Comparison of ENCODE assay signal across 8 cellular contexts in genomic region chr3:165195628-165196576, GRCh38. TPM values are rescaled to one million over a fixed set of nuclear protein-coding genes. Genes with fewer than 3 reads are reported as not detected.
DNase-seq lines count a peak whose midpoint lies in the region; ATAC-seq and TF ChIP-seq lines count a peak whose summit lies in the region.

TSS of gene SLITRK3 (minus strand) at chr3:165196384. CDS start at chr3:165190830, 5,554 bp downstream.

- no peaks in the 10 kb centered on the region for H3K4me1 ChIP-seq in endodermal cell (ENCODE audit: control insufficient read depth, insufficient read depth, low read length)

- TF ChIP-seq CTCF in AG09309 (IDR thresholded peaks at IDR 0.05; ENCODE audit: control insufficient read depth, insufficient read depth, low read depth, low read length, missing control alignments) (no peak), LNCaP clone FGC (IDR thresholded peaks at IDR 0.05; ENCODE audit: control insufficient read depth, extremely low read depth, insufficient read depth) (no peak), endodermal cell (conservative IDR thresholded peaks at IDR 0.05) (no peak)

- peaks cover 83% of the 10 kb centered on the region for H3K27me3 ChIP-seq in endodermal cell (ENCODE audit: control insufficient read depth, insufficient read depth, low read length, poor library complexity, severe bottlenecking)

- WGBS in endodermal cell (ENCODE audit: insufficient coverage in 1 of 2, insufficient read length in 1 of 2), 2 experiments: 0% methylated on average over 12 to 41 of the region's 43 CpGs

- H3K9ac ChIP-seq in endodermal cell (ENCODE audit: extremely low read depth, low read length, poor library complexity, severe bottlenecking): no peak within 1 kb of the TSS

- H3K27ac ChIP-seq in endodermal cell (ENCODE audit: low read depth, low read length): no peak within 1 kb of the TSS

- H3K4me3 Mint-ChIP-seq in endodermal cell (peak within 1 kb of the TSS; percentile 67), naive B cell (peak within 1 kb of the TSS; percentile 4 to 88 (median 42))

- H3K36me3 ChIP-seq in endodermal cell (ENCODE audit: control insufficient read depth, insufficient read depth, low read length): no peaks in the 10 kb centered on the region

- H3K9me3 Mint-ChIP-seq in endodermal cell (no peaks in the 10 kb centered on the region), naive B cell (peaks cover 0 to 10% (median 0%) of the 10 kb centered on the region in 7 donors)

- ATAC-seq in naive B cell (ENCODE audit: low read depth in 2 of 2) (no peak), HG03565 (IDR thresholded peaks at IDR 0.05; ENCODE audit: unreplicated experiment) (no peak), GM19455 (IDR thresholded peaks at IDR 0.05; ENCODE audit: unreplicated experiment) (no peak)

- peaks cover 36% of the 10 kb centered on the region for H3K4me1 Mint-ChIP-seq in endodermal cell
- H3K4me1 Mint-ChIP-seq in naive B cell: peaks cover 7 to 25% (median 9%) of the 10 kb centered on the region in 3 donors

- DNase-seq in AG09309 (ENCODE audit: low read depth): no peak
- DNase-seq in LNCaP clone FGC (ENCODE audit: low read depth): no peak
- DNase-seq in endodermal cell: peak; percentile 75
- DNase-seq in naive B cell: no peak
- DNase-seq in inferior parietal cortex (ENCODE audit: extremely low spot score): no peak
- no peak for DNase-seq in AG20443 (ENCODE audit: low spot score)

- H3K27me3 Mint-ChIP-seq in endodermal cell (ENCODE audit: insufficient read depth) (peaks cover 82% of the 10 kb centered on the region), naive B cell (peaks cover 47 to 61% (median 59%) of the 10 kb centered on the region in 3 donors)

- H3K36me3 Mint-ChIP-seq in endodermal cell (ENCODE audit: low read depth) (no peaks in the 10 kb centered on the region), naive B cell (peaks cover 3 to 8% of the 10 kb centered on the region in 2 donors)

- H3K9me3 ChIP-seq in endodermal cell (ENCODE audit: control insufficient read depth, low read length): no peaks in the 10 kb centered on the region

- peak within 1 kb of the TSS; percentile 18 for H3K4me3 ChIP-seq in AG09309 (ENCODE audit: control insufficient read depth, low read depth, low read length)
- H3K4me3 ChIP-seq in LNCaP clone FGC (ENCODE audit: low read depth, low read length): peak within 1 kb of the TSS; percentile 57
- H3K4me3 ChIP-seq in endodermal cell (ENCODE audit: low read length): peak within 1 kb of the TSS; percentile 74

- peak within 1 kb of the TSS; percentile 59 for H3K27ac Mint-ChIP-seq in endodermal cell
- peak within 1 kb of the TSS in 1 of 6 donors; percentile 66 for H3K27ac Mint-ChIP-seq in naive B cell

RNA-seq across cellular contexts. Expression of gene SLITRK3, which starts in this region (rescaled TPM):
- total RNA-seq in endodermal cell: under 1 TPM in 1 of 2 donors, not detected in 1; 0.64 TPM
- polyA plus RNA-seq in endodermal cell (2013, experiment 1 of 2): 1.8 TPM
- polyA plus RNA-seq in endodermal cell (2013, experiment 2 of 2): 2.8 TPM
- polyA plus RNA-seq in naive B cell (ENCODE audit: low read depth in 6 of 6): not detected

Comparison
In these comparisons a context has a peak if more than half of its experiments do, and no peak if none do; other contexts are left out.
1. H3K4me3 ChIP-seq: peak in every context shown above with its lines; median percentile 74 in endodermal cell; 57 in LNCaP clone FGC; 18 in AG09309.